ENCODE assay signal across 12 cellular contexts in genomic region chr2:47007221-47007825, GRCh38.
DNase-seq lines count a peak whose midpoint lies in the region; ATAC-seq and TF ChIP-seq lines count a peak whose summit lies in the region.
"Had no signal": no experiment of that assay in that cellular context is flagged by ENCODE, and none has a peak within 500 bp of the region (broad histone marks: within the 10 kb centered on the region; RNA-seq: fewer than 3 reads in every experiment).

No MANE protein-coding gene starts in this region.

- no peaks in the 10 kb centered on the region for H3K9me3 Mint-ChIP-seq in activated T-cell treated with anti-CD3 and anti-CD28 coated beads, Interleukin-2, amount 50 U/mL, for 24 hours

- H3K36me3 ChIP-seq in esophagus muscularis mucosa = peaks cover 0 to 37% (median 25%) of the 10 kb centered on the region in 4 donors
- no peaks in the 10 kb centered on the region for H3K36me3 ChIP-seq in uterus

- intact Hi-C loops in esophagus muscularis mucosa (cut with DNase I) (no loop called here), uterus (cut with DNase I; ENCODE audit: low total_unique reads) (no loop called here)

- H3K9me3 ChIP-seq in esophagus muscularis mucosa = no peaks in the 10 kb centered on the region
- H3K9me3 ChIP-seq in uterus = no peaks in the 10 kb centered on the region

- TF ChIP-seq POLR2A in esophagus muscularis mucosa (IDR thresholded peaks at IDR 0.05; ENCODE audit: low read depth) (no peak), uterus (IDR thresholded peaks at IDR 0.05) (no peak)

- H3K27me3 ChIP-seq in esophagus muscularis mucosa (no peaks in the 10 kb centered on the region), uterus (no peaks in the 10 kb centered on the region)

- H3K4me1 ChIP-seq in esophagus muscularis mucosa (peaks cover 60 to 99% (median 97%) of the 10 kb centered on the region in 4 donors), uterus (peaks cover 5 to 20% of the 10 kb centered on the region in 2 donors)

- H3K4me1 Mint-ChIP-seq in activated T-cell treated with anti-CD3 and anti-CD28 coated beads, Interleukin-2, amount 50 U/mL, for 24 hours (ENCODE audit: low read depth) = no peaks in the 10 kb centered on the region

- no peaks in the 10 kb centered on the region for H3K27me3 Mint-ChIP-seq in activated T-cell treated with anti-CD3 and anti-CD28 coated beads, Interleukin-2, amount 50 U/mL, for 24 hours

- TF ChIP-seq EP300 in esophagus muscularis mucosa (IDR thresholded peaks at IDR 0.05) = no peak

- no peak overlapping the region for H3K4me3 Mint-ChIP-seq in activated T-cell treated with anti-CD3 and anti-CD28 coated beads, Interleukin-2, amount 50 U/mL, for 24 hours

- 64% methylated on average over 10 of the region's 17 CpGs for WGBS in esophagus muscularis mucosa

- no peak for ATAC-seq in HG03565 (IDR thresholded peaks at IDR 0.05; ENCODE audit: unreplicated experiment)
- no peak for ATAC-seq in GM21526 (IDR thresholded peaks at IDR 0.05; ENCODE audit: low FRiP score, unreplicated experiment)

- peak overlapping the region; percentile 49 for H3K27ac Mint-ChIP-seq in activated T-cell treated with anti-CD3 and anti-CD28 coated beads, Interleukin-2, amount 50 U/mL, for 24 hours

- H3K27ac ChIP-seq in esophagus muscularis mucosa (replicated peaks in 1 of 4) = peak overlapping the region; percentile 91 to 94 (median 92)
- peak overlapping the region; percentile 43 to 55 for H3K27ac ChIP-seq in uterus

- H3K36me3 Mint-ChIP-seq in activated T-cell treated with anti-CD3 and anti-CD28 coated beads, Interleukin-2, amount 50 U/mL, for 24 hours (ENCODE audit: low read depth) = peaks cover 77% of the 10 kb centered on the region

- DNase-seq in activated T-cell treated with anti-CD3 and anti-CD28 coated beads, Interleukin-2, amount 50 U/mL, for 24 hours = no peak
- DNase-seq in activated T-cell treated with anti-CD3 and anti-CD28 coated beads, Interleukin-2, amount 50 U/mL, for 1 hour = no peak
- DNase-seq in esophagus muscularis mucosa (ENCODE audit: extremely low spot score) = no peak
- peak in 34 of 56 donors; percentile 9 to 65 (median 54) for DNase-seq in nucleus accumbens (lab: John Stamatoyannopoulos, UW)
- DNase-seq in uterus = no peak
- DNase-seq in AG08396 (ENCODE audit: low spot score) = no peak
- DNase-seq: activated CD8-positive, alpha-beta memory T cell treated with anti-CD3 and anti-CD28 coated beads, Interleukin-2, amount 50 U/mL, for 4 hours; Kasumi-1; mesendoderm; T1000 had no signal

- no peak for TF ChIP-seq CTCF in esophagus muscularis mucosa (IDR thresholded peaks at IDR 0.05)
- TF ChIP-seq CTCF in uterus (IDR thresholded peaks at IDR 0.05) = no peak

- H3K4me3 ChIP-seq in esophagus muscularis mucosa = no peak overlapping the region
- H3K4me3 ChIP-seq in uterus = no peak overlapping the region

Comparison
In these comparisons a context has a peak if more than half of its experiments do, and no peak if none do; other contexts are left out.
1. DNase-seq: peak in nucleus accumbens (34 of 56); none in activated T-cell treated with anti-CD3 and anti-CD28 coated beads, Interleukin-2, amount 50 U/mL, for 24 hours (single experiment), activated T-cell treated with anti-CD3 and anti-CD28 coated beads, Interleukin-2, amount 50 U/mL, for 1 hour (single experiment), esophagus muscularis mucosa (single experiment), uterus (0 of 2) and AG08396 (single experiment).